35 cellular contexts compared by ENCODE assay signal in the genomic region with DNA sequence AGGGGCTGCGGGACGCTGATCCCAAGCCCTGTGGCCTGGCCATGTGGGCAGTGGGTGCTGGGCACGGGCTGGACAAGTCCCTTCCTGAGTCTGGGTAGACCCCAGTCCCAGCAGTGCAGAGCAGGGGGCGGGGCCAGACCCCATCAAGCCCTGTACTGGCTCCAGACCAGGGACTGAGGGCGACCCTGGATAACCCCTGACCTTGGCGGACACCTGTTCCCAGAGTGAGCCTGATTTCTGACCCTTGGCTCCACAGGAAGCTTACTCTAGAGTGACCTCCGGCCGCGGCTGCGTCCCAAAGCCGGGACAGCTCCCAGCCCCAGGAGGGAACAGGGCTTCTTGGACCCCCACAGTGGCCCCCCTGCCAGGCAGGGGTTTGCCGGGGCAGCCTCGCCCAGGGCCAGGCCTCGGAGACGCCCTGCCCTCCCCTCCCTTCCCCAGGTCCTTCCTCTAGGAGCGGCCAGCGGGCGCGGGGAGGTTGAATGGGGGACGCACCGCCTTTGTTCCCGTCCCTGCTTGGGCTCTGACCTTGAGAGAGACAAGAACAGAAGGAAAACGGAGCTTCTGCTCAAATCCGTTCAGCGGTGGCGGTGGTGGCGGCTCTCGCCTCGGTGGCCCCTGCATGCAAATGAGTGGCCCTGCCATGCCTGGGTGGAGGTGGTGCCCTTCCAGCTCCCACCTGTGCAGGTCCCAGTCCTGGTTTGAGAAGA. TPM values are rescaled to one million over a fixed set of nuclear protein-coding genes. Genes with fewer than 3 reads are reported as not detected.
DNase-seq lines count a peak whose midpoint lies in the region; FAIRE-seq and TF ChIP-seq lines count a peak whose summit lies in the region.
"Had no signal": no experiment of that assay in that cellular context is flagged by ENCODE, and none has a peak within 500 bp of the region (broad histone marks: within the 10 kb centered on the region; RNA-seq: fewer than 3 reads in every experiment).

No MANE protein-coding gene starts in this region.

- DNase-seq in AG04450 (ENCODE audit: low read depth, low spot score) (no peak), colonic mucosa (peak; percentile 56), RCC 7860 (ENCODE audit: low spot score) (no peak), NCI-H1105 treated with DMSO at 0.1 percent for 48 hours (lab: John Stamatoyannopoulos, UW) (no peak)
- no peak for DNase-seq in effector CD4-positive, alpha-beta T cell
- DNase-seq: ACHN; activated CD4-positive, alpha-beta T cell treated with anti-CD3 and anti-CD28 coated beads, Interleukin-2, amount 10 ng/mL, durations not matched to agents 24 days and 14 days; activated effector memory CD4-positive, alpha-beta T cell treated with anti-CD3 and anti-CD28 coated beads, Interleukin-2, amount 50 U/mL, for 16 hours; activated naive CD8-positive, alpha-beta T cell treated with anti-CD3 and anti-CD28 coated beads, Interleukin-2, amount 50 U/mL, for 24 hours; activated T-cell treated with anti-CD3 and anti-CD28 coated beads, Interleukin-2, amount 50 U/mL, for 24 hours; BE2C; CD8-positive, alpha-beta memory T cell; effector memory CD4-positive, alpha-beta T cell; GM23248; immature natural killer cell; KBM-7; NCI-H1105; NCI-H1930; NCI-H2171 treated with DMSO at 0.1 percent for 48 hours; NCI-H510A; RPMI8226; stimulated activated CD4-positive, alpha-beta T cell treated with anti-CD3 and anti-CD28 coated beads, Interleukin-12 subunit alpha, Interleukin-12 subunit beta, amount 100 ng/mL, for 4 hours; stimulated activated CD4-positive, alpha-beta T cell treated with anti-CD3 and anti-CD28 coated beads, Interleukin-2, amount 100 ng/mL, for 48 hours; T-cell; tibial artery had no signal

- POLR2A ChIA-PET in AG04450 (lab: Yijun Ruan, JAX) = interaction anchor here (0.7 to 1.7 kb wide), 2 partner anchors 14 to 89 kb away, joined by 3 to 7 read pairs; partner anchors contain the start of gene CIRBP

- no peak overlapping the region for H3K4me3 ChIP-seq in AG04450 (ENCODE audit: low read depth, low read length)
- peak overlapping the region; percentile 16 for H3K4me3 ChIP-seq in colonic mucosa
- H3K4me3 ChIP-seq in mucosa of rectum (ENCODE audit: low read length in 2 of 2) = peak overlapping the region; percentile 26 to 42
- H3K4me3 ChIP-seq: cardiac muscle cell, GM23248, SJSA1, tibial artery had no signal

- FAIRE-seq in RCC 7860 (lab: Jason Lieb, UNC) = no peak
- FAIRE-seq: astrocyte, colon, HTR-8/SVneo had no signal

- intact Hi-C loops in colonic mucosa (cut with DNase I) = loop anchor here (5.0 to 10.0 kb wide), 3 partner anchors 74 to 231 kb away; partner anchors contain the start of genes ADAMTSL5 and NDUFS7

- H3K4me1 ChIP-seq in colonic mucosa (peaks cover 8% of the 10 kb centered on the region), mucosa of rectum (ENCODE audit: control insufficient read depth in 2 of 2, insufficient read depth in 2 of 2, low read length in 2 of 2) (peaks cover 32 to 50% of the 10 kb centered on the region in 2 donors)
- H3K4me1 ChIP-seq: BE2C had no signal

- H3K9ac ChIP-seq in colonic mucosa (ENCODE audit: low read depth in 2 of 2, low read length in 2 of 2) (peak overlapping the region; percentile 37 to 89), mucosa of rectum (ENCODE audit: low read depth in 1 of 2, low read length in 2 of 2) (peak overlapping the region; percentile 68 to 80)
- H3K9ac ChIP-seq: GM23248 had no signal

- H3K36me3 ChIP-seq in colonic mucosa (no peaks in the 10 kb centered on the region), mucosa of rectum (ENCODE audit: control insufficient read depth in 2 of 2, insufficient read depth in 2 of 2, low read length in 2 of 2) (peaks cover 8 to 10% of the 10 kb centered on the region in 2 donors)

- no peaks in the 10 kb centered on the region; the same call in 1 of the 2 replicates for H3K9me3 ChIP-seq in AG04450 (ENCODE audit: control insufficient read depth, insufficient read depth, low read length)
- H3K9me3 ChIP-seq in colonic mucosa = no peaks in the 10 kb centered on the region
- H3K9me3 ChIP-seq in mucosa of rectum (ENCODE audit: control insufficient read depth in 2 of 2, low read length in 2 of 2) = no peaks in the 10 kb centered on the region
- H3K9me3 ChIP-seq: BE2C, SJSA1, tibial artery had no signal

- H3K27me3 ChIP-seq in AG04450 (ENCODE audit: control insufficient read depth, insufficient read depth, low read length) (peaks cover 48% of the 10 kb centered on the region), colonic mucosa (peaks cover 17% of the 10 kb centered on the region), mucosa of rectum (ENCODE audit: control insufficient read depth in 2 of 2, insufficient read depth in 2 of 2, low read length in 2 of 2) (peaks cover 4 to 8% of the 10 kb centered on the region in 2 donors)
- H3K27me3 ChIP-seq: cardiac muscle cell had no signal

- H3K27ac ChIP-seq in AG04450 (ENCODE audit: low read depth, low read length) (peak overlapping the region; percentile 31), colonic mucosa (peak overlapping the region; percentile 91), mucosa of rectum (ENCODE audit: low read depth in 2 of 2, low read length in 2 of 2) (peak overlapping the region; percentile 94 to 97)
- H3K27ac ChIP-seq: cardiac muscle cell, epithelial cell of prostate, GM23248, SJSA1, tibial artery had no signal

- CTCF ChIA-PET in AG04450 (lab: Charles Lee) = no interaction called here

- no peak for TF ChIP-seq CTCF in AG04450 (IDR thresholded peaks at IDR 0.05; ENCODE audit: low read depth, low read length)
- TF ChIP-seq CTCF in colonic mucosa (IDR thresholded peaks at IDR 0.05) = no peak

RNA-seq across cellular contexts. Expression of gene EFNA2, which starts 2.3 kb away (rescaled TPM):
- polyA plus RNA-seq in AG04450 (2011; rRNA removed) = not detected in 2 replicates
- not detected in 2 replicates for polyA minus RNA-seq in AG04450 (2011; rRNA and poly(A)+ RNA removed)
- 10 to 100 TPM; 72.8 to 86.1 TPM for total RNA-seq in colonic mucosa
- total RNA-seq: activated CD4-positive, alpha-beta T cell treated with anti-CD3 and anti-CD28 coated beads, Interleukin-2, amount 10 ng/mL, durations not matched to agents 24 days and 14 days; CD8-positive, alpha-beta memory T cell; GM23248; M059J; posterior vena cava; sciatic nerve; SJSA1 had no signal
- polyA plus RNA-seq: CD8-positive, alpha-beta memory T cell; GM23248; immature natural killer cell had no signal

RNA-seq across cellular contexts. Expression of gene FAM174C, which starts 8.0 kb away (rescaled TPM):
- 16.6 and 29.1 TPM in 2 replicates for polyA plus RNA-seq in AG04450 (2011; rRNA removed)
- 3.8 and 4.7 TPM in 2 replicates for polyA minus RNA-seq in AG04450 (2011; rRNA and poly(A)+ RNA removed)
- total RNA-seq in colonic mucosa = 100 to 1,000 TPM in 1 of 2 donors, 10 to 100 TPM in 1; 41.8 to 114 TPM

RNA-seq across cellular contexts. Expression of gene CIRBP, which starts 14.2 kb away (rescaled TPM):
- polyA plus RNA-seq in AG04450 (2011; rRNA removed) = 269 and 274 TPM in 2 replicates
- 121 and 143 TPM in 2 replicates for polyA minus RNA-seq in AG04450 (2011; rRNA and poly(A)+ RNA removed)
- 100 to 1,000 TPM; 163 to 179 TPM for total RNA-seq in colonic mucosa

RNA-seq across cellular contexts. Expression of gene MIDN, which starts 35.0 kb away (rescaled TPM):
- 6.6 and 10.6 TPM in 2 replicates for polyA plus RNA-seq in AG04450 (2011; rRNA removed)
- polyA minus RNA-seq in AG04450 (2011; rRNA and poly(A)+ RNA removed) = 16.1 and 21.3 TPM in 2 replicates
- total RNA-seq in colonic mucosa = 100 to 1,000 TPM; 172 to 177 TPM

RNA-seq across cellular contexts. Expression of gene ATP5F1D, which starts 41.8 kb away (rescaled TPM):
- polyA plus RNA-seq in AG04450 (2011; rRNA removed) = 36.4 and 55.1 TPM in 2 replicates
- 19.4 and 21.4 TPM in 2 replicates for polyA minus RNA-seq in AG04450 (2011; rRNA and poly(A)+ RNA removed)
- 100 to 1,000 TPM; 359 to 627 TPM for total RNA-seq in colonic mucosa

Comparison
In these comparisons a context has a peak if more than half of its experiments do, and no peak if none do; other contexts are left out.
1. H3K27ac ChIP-seq: peak in every context shown above with its lines; median percentile 96 in mucosa of rectum; 91 in colonic mucosa; 31 in AG04450.